8 cellular contexts compared by ENCODE assay signal in the genomic region with DNA sequence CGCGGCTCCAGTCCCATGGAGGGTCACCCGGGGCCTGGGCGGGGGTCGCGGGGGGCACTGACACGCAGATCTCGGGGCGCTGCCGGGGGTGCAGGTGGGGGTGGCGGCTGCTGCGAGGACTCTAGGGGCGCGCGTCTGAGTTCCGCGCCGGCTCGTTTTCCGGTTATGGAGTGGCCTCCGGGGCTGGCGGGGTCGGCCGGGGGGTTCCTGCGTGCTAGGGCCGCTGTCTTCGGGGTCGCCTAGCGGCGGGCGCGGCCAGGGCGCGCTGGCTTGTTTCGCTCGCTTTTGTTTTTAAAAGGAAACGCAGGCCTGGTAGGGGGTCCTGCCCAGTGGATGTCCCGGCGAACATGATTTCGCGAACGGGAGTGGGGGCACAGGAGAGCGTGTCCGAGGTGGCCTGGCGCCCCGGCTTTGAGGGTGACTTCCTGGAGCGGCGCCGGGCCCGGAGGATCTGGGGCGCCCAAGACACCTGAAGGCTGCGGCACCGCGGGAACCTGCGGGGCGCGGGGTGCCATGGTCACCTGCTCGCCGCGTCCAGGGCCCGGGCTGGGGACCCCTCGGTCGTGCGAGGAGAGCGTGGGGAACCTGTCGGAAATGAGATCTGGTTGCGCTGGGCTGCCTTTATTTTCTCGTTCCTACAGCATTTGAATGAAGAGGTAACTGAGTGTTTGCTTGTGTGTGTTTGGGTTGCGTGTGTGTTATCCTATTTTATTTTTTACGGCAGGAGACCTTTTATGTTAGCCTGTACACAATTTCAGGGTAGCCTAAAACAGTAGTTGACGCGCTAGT. TPM values are rescaled to one million over a fixed set of nuclear protein-coding genes. Genes with fewer than 3 reads are reported as not detected.
DNase-seq lines count a peak whose midpoint lies in the region; ATAC-seq, FAIRE-seq and TF ChIP-seq lines count a peak whose summit lies in the region.

No MANE protein-coding gene starts in this region.

- H3K4me3 ChIP-seq in CD8-positive, alpha-beta T cell (ENCODE audit: low read depth, low read length): peak overlapping the region; percentile 74
- H3K4me3 ChIP-seq in fibroblast of pulmonary artery (replicated peaks; ENCODE audit: low read depth, low read length): peak overlapping the region; percentile 78
- H3K4me3 ChIP-seq in pancreas: peak overlapping the region; percentile 66 to 87 (median 76)

- no peak for TF ChIP-seq CTCF in CD8-positive, alpha-beta T cell (IDR thresholded peaks at IDR 0.05)
- TF ChIP-seq CTCF in fibroblast of pulmonary artery (IDR thresholded peaks at IDR 0.05; ENCODE audit: low read length, missing control alignments): no peak
- TF ChIP-seq CTCF in pancreas (IDR thresholded peaks at IDR 0.05): no peak

- H3K27ac Mint-ChIP-seq in CD8-positive, alpha-beta T cell: peak overlapping the region; percentile 73

- DNase-seq in CD8-positive, alpha-beta T cell: peak in 6 of 7 experiments; percentile 11 to 67 (median 32)
- peak; percentile 51 for DNase-seq in NAMALWA (ENCODE audit: low spot score)
- DNase-seq in activated T-helper 1 cell treated with Interleukin-2 at 50 U/mL for 16 hours (ENCODE audit: low read depth): peak; percentile 15
- DNase-seq in fibroblast of pulmonary artery (ENCODE audit: low read depth): no peak
- peak in 5 of 6 donors; percentile 18 to 79 (median 60) for DNase-seq in pancreas
- no peak for DNase-seq in NCI-H1930 (lab: John Stamatoyannopoulos, UW)
- no peak for DNase-seq in NCI-H524 treated with DMSO at 0.1 percent for 48 hours (lab: John Stamatoyannopoulos, UW)

- H3K36me3 Mint-ChIP-seq in CD8-positive, alpha-beta T cell: peaks cover 8% of the 10 kb centered on the region

- POLR2A ChIA-PET in CD8-positive, alpha-beta T cell (lab: Charles Lee): interaction anchor here (1.6 kb wide), 1 partner anchor 39 kb away, joined by 7 read pairs; no protein-coding TSS in a partner anchor

- H3K4me1 Mint-ChIP-seq in CD8-positive, alpha-beta T cell (ENCODE audit: low read depth): peaks cover 31% of the 10 kb centered on the region

- no peaks in the 10 kb centered on the region for H3K9me3 ChIP-seq in CD8-positive, alpha-beta T cell (ENCODE audit: low read length)
- no peaks in the 10 kb centered on the region for H3K9me3 ChIP-seq in pancreas

- no peaks in the 10 kb centered on the region for H3K36me3 ChIP-seq in CD8-positive, alpha-beta T cell (ENCODE audit: insufficient read depth, low read length)
- H3K36me3 ChIP-seq in pancreas: no peaks in the 10 kb centered on the region

- peak overlapping the region; percentile 83 for H3K4me3 Mint-ChIP-seq in CD8-positive, alpha-beta T cell

- no peaks in the 10 kb centered on the region for H3K27me3 ChIP-seq in CD8-positive, alpha-beta T cell (ENCODE audit: insufficient read depth, low read length)
- no peaks in the 10 kb centered on the region for H3K27me3 ChIP-seq in pancreas

- CTCF ChIA-PET in CD8-positive, alpha-beta T cell (lab: Charles Lee): interaction anchor here (1.1 kb wide), 1 partner anchor 39 kb away, joined by 3 read pairs; no protein-coding TSS in a partner anchor

- ATAC-seq in CD8-positive, alpha-beta T cell: peak; percentile 52
- peak; percentile 29 for ATAC-seq in GM21447 (IDR thresholded peaks at IDR 0.05; ENCODE audit: unreplicated experiment)
- ATAC-seq in pancreas: peak; percentile 2 to 17 (median 4)

- peaks cover 8% of the 10 kb centered on the region for H3K4me1 ChIP-seq in CD8-positive, alpha-beta T cell (ENCODE audit: insufficient read depth, low read length)
- H3K4me1 ChIP-seq in pancreas: no peaks in the 10 kb centered on the region

- peak overlapping the region; percentile 51 for H3K27ac ChIP-seq in CD8-positive, alpha-beta T cell (ENCODE audit: low read depth, low read length)
- H3K27ac ChIP-seq in pancreas: peak overlapping the region; percentile 56 to 89 (median 87)

- no peaks in the 10 kb centered on the region for H3K27me3 Mint-ChIP-seq in CD8-positive, alpha-beta T cell (ENCODE audit: low read depth)

- FAIRE-seq in pancreas (lab: Jason Lieb, UNC): no peak

- 1% methylated on average over 67 to 72 of the region's 72 CpGs for WGBS in pancreas, 2 donors

- H3K9me3 Mint-ChIP-seq in CD8-positive, alpha-beta T cell: no peaks in the 10 kb centered on the region

- intact Hi-C loops in CD8-positive, alpha-beta T cell (cut with DNase I, micrococcal nuclease): loop anchor here (1.0 to 10.0 kb wide), 5 partner anchors 72 to 1732 kb away; a partner anchor contains a TSS
- intact Hi-C loops in pancreas (cut with DNase I): loop anchor here in 1 of 3 donors (10.0 kb wide), 1 partner anchor 72 kb away; no protein-coding TSS in a partner anchor

RNA-seq across cellular contexts. Expression of a gene that starts 0.6 kb away (rescaled TPM):
- 10 to 100 TPM in 1 of 2 experiments, 1 to 10 TPM in 1; 8.1 to 10.0 TPM for total RNA-seq in CD8-positive, alpha-beta T cell
- total RNA-seq in pancreas: 10 to 100 TPM; 11.6 to 30.0 (median 17.9) TPM
- polyA plus RNA-seq in pancreas: 10 to 100 TPM; 10.6 to 26.3 TPM

Comparison
In these comparisons a context has a peak if more than half of its experiments do, and no peak if none do; other contexts are left out.
1. DNase-seq: peak in CD8-positive, alpha-beta T cell (6 of 7), NAMALWA (single experiment), activated T-helper 1 cell treated with Interleukin-2 at 50 U/mL for 16 hours (single experiment) and pancreas (5 of 6); none in fibroblast of pulmonary artery (single experiment), NCI-H1930 (0 of 2) and NCI-H524 treated with DMSO at 0.1 percent for 48 hours (single experiment).
2. Peak in every context shown above with its lines, with median percentiles within 50 percentile points of each other: ATAC-seq and H3K4me3 ChIP-seq.